Comparison of ENCODE assay signal across 1 cellular context in genomic region chr20:44961868-44962267, GRCh38.
A peak's percentile ranks its signal among the peaks of the same experiment; 100 is the strongest.
TF ChIP-seq lines count a peak whose summit lies in the region.

No MANE protein-coding gene starts in this region.

TF ChIP-seq in endothelial cell of umbilical vein, 7 proteins besides CTCF, POLR2A, EP300 and RAD21:
- TF ChIP-seq FOS (IDR thresholded peaks at IDR 0.05; ENCODE audit: borderline replicate concordance, insufficient read depth, low read length) = no peak
- peak; percentile 37 for TF ChIP-seq GATA2 (IDR thresholded peaks at IDR 0.05; ENCODE audit: insufficient read depth, insufficient read length, low read depth, low read length)
